In the genomic region with DNA sequence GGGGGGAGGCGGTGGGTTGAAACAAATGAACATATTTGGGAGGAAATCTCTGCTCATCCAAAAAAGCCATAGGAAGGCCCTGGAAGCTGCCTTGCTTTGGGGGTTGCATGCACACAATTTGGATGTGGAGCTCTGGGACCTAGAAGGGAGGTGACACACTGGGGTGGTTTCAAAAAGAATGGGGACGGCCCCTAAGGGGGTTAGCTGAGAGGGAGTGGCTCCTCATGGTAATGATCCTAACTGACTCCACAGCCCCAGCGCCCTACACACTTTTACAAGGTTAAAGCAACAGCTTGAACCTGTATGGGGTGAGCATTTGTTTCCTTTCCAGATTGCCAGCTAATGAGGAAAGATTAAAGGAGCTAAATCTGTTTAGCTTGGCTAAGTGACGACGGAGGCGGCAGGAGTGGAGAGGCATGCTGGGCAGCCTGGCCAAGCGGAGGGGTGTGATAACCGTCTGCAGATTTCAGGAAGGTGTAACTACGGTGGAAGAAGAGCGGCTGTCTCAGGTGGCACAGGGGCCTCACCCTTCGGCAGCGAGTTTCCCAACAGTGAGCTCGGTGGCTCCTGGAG, we compare ENCODE assay signal across 1 cellular context.
TF ChIP-seq lines count a peak whose summit lies in the region.

No MANE protein-coding gene starts in this region.

TF ChIP-seq in GM23338, 12 proteins besides CTCF, POLR2A, EP300 and RAD21 (continued from another document):
- TF ChIP-seq, protein P1, sequence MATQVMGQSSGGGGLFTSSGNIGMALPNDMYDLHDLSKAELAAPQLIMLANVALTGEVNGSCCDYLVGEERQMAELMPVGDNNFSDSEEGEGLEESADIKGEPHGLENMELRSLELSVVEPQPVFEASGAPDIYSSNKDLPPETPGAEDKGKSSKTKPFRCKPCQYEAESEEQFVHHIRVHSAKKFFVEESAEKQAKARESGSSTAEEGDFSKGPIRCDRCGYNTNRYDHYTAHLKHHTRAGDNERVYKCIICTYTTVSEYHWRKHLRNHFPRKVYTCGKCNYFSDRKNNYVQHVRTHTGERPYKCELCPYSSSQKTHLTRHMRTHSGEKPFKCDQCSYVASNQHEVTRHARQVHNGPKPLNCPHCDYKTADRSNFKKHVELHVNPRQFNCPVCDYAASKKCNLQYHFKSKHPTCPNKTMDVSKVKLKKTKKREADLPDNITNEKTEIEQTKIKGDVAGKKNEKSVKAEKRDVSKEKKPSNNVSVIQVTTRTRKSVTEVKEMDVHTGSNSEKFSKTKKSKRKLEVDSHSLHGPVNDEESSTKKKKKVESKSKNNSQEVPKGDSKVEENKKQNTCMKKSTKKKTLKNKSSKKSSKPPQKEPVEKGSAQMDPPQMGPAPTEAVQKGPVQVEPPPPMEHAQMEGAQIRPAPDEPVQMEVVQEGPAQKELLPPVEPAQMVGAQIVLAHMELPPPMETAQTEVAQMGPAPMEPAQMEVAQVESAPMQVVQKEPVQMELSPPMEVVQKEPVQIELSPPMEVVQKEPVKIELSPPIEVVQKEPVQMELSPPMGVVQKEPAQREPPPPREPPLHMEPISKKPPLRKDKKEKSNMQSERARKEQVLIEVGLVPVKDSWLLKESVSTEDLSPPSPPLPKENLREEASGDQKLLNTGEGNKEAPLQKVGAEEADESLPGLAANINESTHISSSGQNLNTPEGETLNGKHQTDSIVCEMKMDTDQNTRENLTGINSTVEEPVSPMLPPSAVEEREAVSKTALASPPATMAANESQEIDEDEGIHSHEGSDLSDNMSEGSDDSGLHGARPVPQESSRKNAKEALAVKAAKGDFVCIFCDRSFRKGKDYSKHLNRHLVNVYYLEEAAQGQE (IDR thresholded peaks at IDR 0.05; ENCODE audit: unreplicated experiment) = no peak
- no peak for TF ChIP-seq JUNB (IDR thresholded peaks at IDR 0.05; ENCODE audit: unreplicated experiment)
- no peak for TF ChIP-seq EZH2phosphoT487 (IDR thresholded peaks at IDR 0.05; ENCODE audit: unreplicated experiment)
